8 cellular contexts compared by ENCODE assay signal in genomic region chr11:60841797-60842687, GRCh38. TPM values are rescaled to one million over a fixed set of nuclear protein-coding genes. Genes with fewer than 3 reads are reported as not detected.
DNase-seq lines count a peak whose midpoint lies in the region; ATAC-seq, FAIRE-seq and TF ChIP-seq lines count a peak whose summit lies in the region.

Gene CCDC86, plus strand, starts transcription at chr11:60842113. Its CDS starts 12 bp downstream, at chr11:60842125.

- H3K79me2 ChIP-seq in HepG2 (ENCODE audit: insufficient read depth, low read length) = peaks cover 44% of the 10 kb centered on the region

- H3K9me3 Mint-ChIP-seq in activated CD4-positive, alpha-beta memory T cell treated with anti-CD3 and anti-CD28 coated beads for 36 hours = no peaks in the 10 kb centered on the region

- H4K20me1 ChIP-seq in HepG2 (ENCODE audit: insufficient read depth, low read length) = peaks cover 13% of the 10 kb centered on the region; the same call in 1 of the 2 replicates

- peak; percentile 45 to 56; a peak in 2 of 4 replicates for TF ChIP-seq EP300 in HepG2 (IDR thresholded peaks at IDR 0.05; ENCODE audit: low read depth in 2 of 2, low read length in 2 of 2)
- TF ChIP-seq EP300 in HepG2 (CRISPR knock-in tag; IDR thresholded peaks at IDR 0.05; ENCODE audit: borderline replicate concordance) = peak; percentile 35; the same call in 1 of the 2 replicates

- peak; percentile 94 for DNase-seq in NCI-H82 (lab: John Stamatoyannopoulos, UW)
- peak; percentile 99 for DNase-seq in activated CD4-positive, alpha-beta memory T cell treated with anti-CD3 and anti-CD28 coated beads for 36 hours
- DNase-seq in dermis microvascular lymphatic vessel endothelial cell (ENCODE audit: low read depth in 2 of 2) = peak; percentile 93 to 97
- DNase-seq in HepG2 (ENCODE audit: low spot score) = peak; percentile 86
- peak; percentile 99 to 100 for DNase-seq in stimulated activated CD4-positive, alpha-beta T cell treated with anti-CD3 and anti-CD28 coated beads, Interleukin-2, amount 100 ng/mL, for 48 hours

- BruUV-seq in HepG2 (replicated peaks; lab: Mats Ljungman, UMichigan) = TSS peak; percentile 70

- intact Hi-C loops in activated CD4-positive, alpha-beta memory T cell treated with anti-CD3 and anti-CD28 coated beads for 36 hours (cut with micrococcal nuclease) = loop anchor here (1.0 to 10.0 kb wide), 2 partner anchors 64 to 323 kb away; partner anchors contain the start of genes PRPF19 and VPS37C
- intact Hi-C loops in HepG2 (cut with micrococcal nuclease; ENCODE audit: unreplicated experiment) = no loop called here

- 0 out of 2 replicates have a peak, but pooled peaks have one; percentile 44 for TF ChIP-seq RAD21 in HepG2 (CRISPR knock-in tag; IDR thresholded peaks at IDR 0.05)

- peaks cover 36% of the 10 kb centered on the region for H3K4me1 Mint-ChIP-seq in activated CD4-positive, alpha-beta memory T cell treated with anti-CD3 and anti-CD28 coated beads for 36 hours (ENCODE audit: low read depth)

- peaks cover 41% of the 10 kb centered on the region for H3K4me1 ChIP-seq in HepG2 (ENCODE audit: insufficient read depth, low read length)

- in situ Hi-C loops in HepG2 (cut with HindIII; ENCODE audit: extremely low pct_ligation_motif_present, low pct_unique_long_range_greater_than_20kb) = no loop called here

- FAIRE-seq in HepG2 (lab: Jason Lieb, UNC) = peak; percentile 72

- H3K9ac ChIP-seq in HepG2 (ENCODE audit: insufficient read depth, low read depth, low read length) = peak within 1 kb of the TSS; percentile 86

- peak; percentile 86 for ATAC-seq in GM19328 (IDR thresholded peaks at IDR 0.05; ENCODE audit: unreplicated experiment)
- ATAC-seq in HG03520 (IDR thresholded peaks at IDR 0.05; ENCODE audit: unreplicated experiment) = peak; percentile 82
- ATAC-seq in HepG2 = peak; percentile 46

- peaks cover 13% of the 10 kb centered on the region for H3K36me3 Mint-ChIP-seq in activated CD4-positive, alpha-beta memory T cell treated with anti-CD3 and anti-CD28 coated beads for 36 hours

- H3K27me3 ChIP-seq in HepG2 (ENCODE audit: control insufficient read depth in 1 of 2, insufficient read depth in 2 of 2, low read length in 2 of 2) = no peaks in the 10 kb centered on the region; a peak in 1 of 5 replicates

- peak within 1 kb of the TSS; percentile 85 for H3K27ac Mint-ChIP-seq in activated CD4-positive, alpha-beta memory T cell treated with anti-CD3 and anti-CD28 coated beads for 36 hours

- CTCF ChIA-PET in activated CD4-positive, alpha-beta memory T cell treated with anti-CD3 and anti-CD28 coated beads for 36 hours (lab: Charles Lee) = interaction anchor here (1.0 to 5.7 kb wide), 4 partner anchors 11 to 72 kb away, joined by 3 to 39 read pairs (median 8); partner anchors contain the start of gene TMEM109
- CTCF ChIA-PET in HepG2 (lab: Yijun Ruan, JAX; ENCODE audit: low intra/inter-chr PET ratio, low total read pairs) = no interaction called here

- no peaks in the 10 kb centered on the region for H3K9me3 ChIP-seq in HepG2 (ENCODE audit: low read length)

- H3K4me2 ChIP-seq in HepG2 (ENCODE audit: low read depth, low read length) = peak within 1 kb of the TSS; percentile 86

- TF ChIP-seq CTCF in C4-2B (conservative IDR thresholded peaks at IDR 0.05) (no peak), HepG2 (CRISPR knock-in tag; IDR thresholded peaks at IDR 0.05) (no peak)

- no peaks in the 10 kb centered on the region for H3K27me3 Mint-ChIP-seq in activated CD4-positive, alpha-beta memory T cell treated with anti-CD3 and anti-CD28 coated beads for 36 hours

- 8% methylated on average over 23 of the region's 57 CpGs for WGBS in HepG2 (ENCODE audit: low lambda C conversion rate)

- peak within 1 kb of the TSS; percentile 80 to 97 (median 88) for H3K4me3 ChIP-seq in HepG2 (replicated peaks in 1 of 3; ENCODE audit: insufficient read depth in 1 of 3, low read depth in 2 of 3, low read length in 3 of 3)

- peak; percentile 57 to 73 for TF ChIP-seq POLR2A in HepG2 (IDR thresholded peaks at IDR 0.05; ENCODE audit: insufficient read depth in 1 of 2, low read depth in 2 of 2, low read length in 2 of 2)

- H2AFZ ChIP-seq in HepG2 (ENCODE audit: low read length) = peak within 1 kb of the TSS; percentile 75

- POLR2A ChIA-PET in activated CD4-positive, alpha-beta memory T cell treated with anti-CD3 and anti-CD28 coated beads for 36 hours (lab: Charles Lee) = interaction anchor here (1.0 kb wide), 1 partner anchor 63 kb away, joined by 4 read pairs; no protein-coding TSS in a partner anchor
- POLR2A ChIA-PET in HepG2 (lab: Yijun Ruan, JAX) = interaction anchor here (1.0 to 1.2 kb wide), 3 partner anchors 13 to 39 kb away, joined by 3 to 4 read pairs (median 4); partner anchors contain the start of gene PTGDR2

- H3K4me3 Mint-ChIP-seq in activated CD4-positive, alpha-beta memory T cell treated with anti-CD3 and anti-CD28 coated beads for 36 hours = peak within 1 kb of the TSS; percentile 88

- H3K27ac ChIP-seq in C4-2B (peak within 1 kb of the TSS; percentile 76), HepG2 (ENCODE audit: extremely low read length, insufficient read depth, low read length) (peak within 1 kb of the TSS; percentile 68)

- peaks cover 2 to 4% of the 10 kb centered on the region in 2 experiments; a peak in 3 of 5 replicates for H3K36me3 ChIP-seq in HepG2 (replicated peaks in 1 of 2; ENCODE audit: control insufficient read depth in 1 of 2, insufficient read depth in 2 of 2, low read length in 2 of 2)

TF ChIP-seq in HepG2, 621 proteins besides CTCF, POLR2A, EP300 and RAD21 (continues in another document):
- TF ChIP-seq ARID2 (CRISPR knock-in tag; IDR thresholded peaks at IDR 0.05; ENCODE audit: borderline replicate concordance) = no peak
- TF ChIP-seq CAMTA2 (CRISPR knock-in tag; IDR thresholded peaks at IDR 0.05; ENCODE audit: borderline replicate concordance) = no peak; the same call in 1 of the 2 replicates
- no peak for TF ChIP-seq FUBP1 (CRISPR knock-in tag; IDR thresholded peaks at IDR 0.05; ENCODE audit: borderline replicate concordance)
- peak; percentile 83; the same call in 1 of the 2 replicates for TF ChIP-seq ETV6 (CRISPR knock-in tag; conservative IDR thresholded peaks at IDR 0.05)
- TF ChIP-seq CREB1 (IDR thresholded peaks at IDR 0.05) = peak; percentile 100
- TF ChIP-seq CREB1 (CRISPR knock-in tag; IDR thresholded peaks at IDR 0.05) = peak; percentile 100
- TF ChIP-seq ZNF749 (CRISPR knock-in tag; IDR thresholded peaks at IDR 0.05; ENCODE audit: borderline replicate concordance) = peak; percentile 90; the same call in 1 of the 2 replicates
- peak; percentile 97 for TF ChIP-seq GATAD1 (CRISPR knock-in tag; IDR thresholded peaks at IDR 0.05)
- TF ChIP-seq PCBP2 (optimal IDR thresholded peaks at IDR 0.05; ENCODE audit: low read depth, low read length, poor library complexity, severe bottlenecking) = no peak

RNA-seq across cellular contexts. Expression of gene CCDC86, which starts in this region (rescaled TPM):
- total RNA-seq in activated CD4-positive, alpha-beta memory T cell treated with anti-CD3 and anti-CD28 coated beads for 36 hours = 10 to 100 TPM; 40.6 to 42.1 TPM
- 11.2 and 18.2 TPM in 2 replicates for total RNA-seq in dermis microvascular lymphatic vessel endothelial cell
- 37.6 and 46.6 TPM in 2 replicates for total RNA-seq in HepG2 (2016; rRNA removed; fragmentation: Illumina TruSeq; extraction: Trizol)
- total RNA-seq in HepG2 (2016; cell fraction: cytosol; rRNA removed; fragmentation: Illumina TruSeq; extraction: Trizol; ENCODE audit: low read depth) = 9.1 and 11.2 TPM in 2 replicates
- 39.4 and 39.7 TPM in 2 replicates for total RNA-seq in HepG2 (2016; cell fraction: insoluble cytoplasmic fraction; rRNA removed; fragmentation: Illumina TruSeq; extraction: Trizol)
- 22.6 and 23.6 TPM in 2 replicates for total RNA-seq in HepG2 (2016; cell fraction: membrane; rRNA removed; fragmentation: Illumina TruSeq; extraction: Trizol)
- 28.6 and 33.4 TPM in 2 replicates for total RNA-seq in HepG2 (2016; cell fraction: nucleus; rRNA removed; fragmentation: Illumina TruSeq; extraction: Trizol)
- polyA plus RNA-seq in HepG2 (2011; rRNA removed) = 33.8 and 34.4 TPM in 2 replicates
- 20.2 and 30.1 TPM in 2 replicates for polyA plus RNA-seq in HepG2 (2011; cell fraction: cytosol; rRNA removed)
- 36.2 and 51.2 TPM in 2 replicates for polyA plus RNA-seq in HepG2 (2011; cell fraction: nucleus; rRNA removed)
- polyA plus RNA-seq in HepG2 (2012) = 25.4 and 41.0 TPM in 2 replicates
- 24.5 and 27.7 TPM in 2 replicates for polyA plus RNA-seq in HepG2 (2016; cell fraction: cytosol; fragmentation: Illumina TruSeq; extraction: Trizol; ENCODE audit: low read depth)
- 95.3 and 116 TPM in 2 replicates for polyA plus RNA-seq in HepG2 (2016; cell fraction: insoluble cytoplasmic fraction; fragmentation: Illumina TruSeq; extraction: Trizol; ENCODE audit: low read depth)
- polyA plus RNA-seq in HepG2 (2016; cell fraction: membrane; fragmentation: Illumina TruSeq; extraction: Trizol; ENCODE audit: low read depth) = 36.9 and 39.7 TPM in 2 replicates
- 84.0 and 92.6 TPM in 2 replicates for polyA plus RNA-seq in HepG2 (2016; cell fraction: nucleus; fragmentation: Illumina TruSeq; extraction: Trizol; ENCODE audit: insufficient read depth, low read depth)
- polyA minus RNA-seq in HepG2 (2011; rRNA and poly(A)+ RNA removed; ENCODE audit: low replicate concordance) = 28.0 and 49.7 TPM in 2 replicates
- polyA minus RNA-seq in HepG2 (2011; cell fraction: cytosol; rRNA and poly(A)+ RNA removed) = 12.4 and 17.5 TPM in 2 replicates
- polyA minus RNA-seq in HepG2 (2011; cell fraction: nucleus; rRNA and poly(A)+ RNA removed) = 11.7 and 14.2 TPM in 2 replicates

Comparison
In these comparisons a context has a peak if more than half of its experiments do, and no peak if none do; other contexts are left out.
1. Peak in every context shown above with its lines: DNase-seq, ATAC-seq, H3K4me3 ChIP-seq and H3K27ac ChIP-seq.